In genomic region chr4:16322183-16322582, GRCh38 we compare ENCODE assay signal across 35 cellular contexts.
"Had no signal": no experiment of that assay in that cellular context is flagged by ENCODE, and none has a peak within 500 bp of the region (broad histone marks: within the 10 kb centered on the region; RNA-seq: fewer than 3 reads in every experiment).

No MANE protein-coding gene starts in this region.

- H3K9me3 ChIP-seq: MG63 had no signal

- H3K27ac ChIP-seq: KMS-11 had no signal

- DNase-seq: Karpas-422, Kasumi-1, MG63, MM.1S, MV-4-11, NCI-H1048, NCI-H1092 treated with DMSO at 0.1 percent for 48 hours, NCI-H1105, NCI-H1105 treated with DMSO at 0.1 percent for 48 hours, NCI-H1417, NCI-H1417 treated with DMSO at 0.1 percent for 48 hours, NCI-H1436, NCI-H1436 treated with DMSO at 0.1 percent for 48 hours, NCI-H146, NCI-H1694, NCI-H1694 treated with DMSO at 0.1 percent for 48 hours, NCI-H187, NCI-H187 treated with DMSO at 0.1 percent for 48 hours, NCI-H1930, NCI-H2029, NCI-H2029 treated with DMSO at 0.1 percent for 48 hours, NCI-H2081, NCI-H2081 treated with DMSO at 0.1 percent for 48 hours, NCI-H2107, NCI-H2171, NCI-H2171 treated with DMSO at 0.1 percent for 48 hours, NCI-H2227 treated with DMSO at 0.1 percent for 48 hours, NCI-H226, NCI-H345, NCI-H446, NCI-H446 treated with DMSO at 0.1 percent for 48 hours, NCI-H510A, NCI-H510A treated with DMSO at 0.1 percent for 48 hours, NCI-H524 had no signal

- H3K36me3 ChIP-seq: MG63 had no signal

- H3K4me2 ChIP-seq: KMS-11 had no signal

- H3K27me3 ChIP-seq: MG63 had no signal

- H3K4me3 ChIP-seq: MG63 had no signal

- H3K9ac ChIP-seq: KMS-11 had no signal
